10 cellular contexts compared by ENCODE assay signal in the genomic region with DNA sequence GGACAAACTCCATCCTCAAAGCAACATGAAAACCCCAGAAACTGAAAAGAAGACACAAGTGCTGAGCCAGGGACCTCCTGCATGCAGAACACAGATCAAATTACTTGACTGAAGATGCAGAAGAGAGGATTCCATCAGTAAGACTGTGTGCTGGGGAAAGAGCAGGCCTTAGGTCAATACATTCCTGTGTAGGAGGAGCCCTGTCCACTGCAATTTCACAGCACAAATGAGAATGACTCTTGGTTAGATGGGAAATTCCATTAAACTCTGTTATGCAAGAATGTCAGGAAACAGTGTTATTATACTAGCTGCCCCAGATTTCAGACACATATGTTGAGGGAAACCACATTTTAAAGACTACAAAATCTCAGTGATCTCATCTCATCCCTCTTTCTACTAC. TPM values are rescaled to one million over a fixed set of nuclear protein-coding genes. Genes with fewer than 3 reads are reported as not detected.
DNase-seq lines count a peak whose midpoint lies in the region; ATAC-seq and TF ChIP-seq lines count a peak whose summit lies in the region.
"Had no signal": no experiment of that assay in that cellular context is flagged by ENCODE, and none has a peak within 500 bp of the region (broad histone marks: within the 10 kb centered on the region; RNA-seq: fewer than 3 reads in every experiment).

No MANE protein-coding gene starts in this region.

- DNase-seq in NOMO-1 treated with DMSO at 0.1 percent for 48 hours (lab: John Stamatoyannopoulos, UW; ENCODE audit: unreplicated experiment) (peak; percentile 47), NOMO-1 treated with dmso at 0.1 percent for 144 hours (lab: John Stamatoyannopoulos, UW; ENCODE audit: unreplicated experiment) (no peak), dedifferentiated amniotic fluid mesenchymal stem cell (ENCODE audit: extremely low spot score) (peak; percentile 96), right lobe of liver (no peak), aorta (no peak), G401 (ENCODE audit: low spot score) (no peak)
- no peak for DNase-seq in naive thymus-derived CD4-positive, alpha-beta T cell
- DNase-seq: OCI-M1; stimulated activated CD4-positive, alpha-beta T cell treated with anti-CD3 and anti-CD28 coated beads, Interleukin-4, amount 100 ng/mL, for 24 hours had no signal

- CTCF ChIA-PET in naive thymus-derived CD4-positive, alpha-beta T cell (lab: Charles Lee): no interaction called here

- H3K4me3 ChIP-seq in right lobe of liver: no peak overlapping the region
- no peak overlapping the region for H3K4me3 ChIP-seq in aorta (ENCODE audit: low read length in 2 of 2)
- H3K4me3 ChIP-seq in naive thymus-derived CD4-positive, alpha-beta T cell (ENCODE audit: low read length): no peak overlapping the region

- H3K27ac Mint-ChIP-seq in naive thymus-derived CD4-positive, alpha-beta T cell: no peak overlapping the region

- no peaks in the 10 kb centered on the region for H3K27me3 ChIP-seq in right lobe of liver
- no peaks in the 10 kb centered on the region for H3K27me3 ChIP-seq in aorta (ENCODE audit: control insufficient read depth in 1 of 2, insufficient read depth in 2 of 2, low read length in 1 of 2)
- H3K27me3 ChIP-seq in naive thymus-derived CD4-positive, alpha-beta T cell (ENCODE audit: control insufficient read depth in 2 of 2, insufficient read depth in 2 of 2, low read length in 2 of 2): no peaks in the 10 kb centered on the region

- H3K4me1 ChIP-seq in right lobe of liver (no peaks in the 10 kb centered on the region), aorta (ENCODE audit: control insufficient read depth in 1 of 2, insufficient read depth in 2 of 2, low read length in 2 of 2) (peaks cover 0 to 1% of the 10 kb centered on the region in 2 donors)
- H3K4me1 ChIP-seq in naive thymus-derived CD4-positive, alpha-beta T cell (ENCODE audit: control insufficient read depth in 2 of 2, insufficient read depth in 2 of 2, low read length in 2 of 2): no peaks in the 10 kb centered on the region

- H3K36me3 Mint-ChIP-seq in naive thymus-derived CD4-positive, alpha-beta T cell: peaks cover 0 to 4% (median 0%) of the 10 kb centered on the region in 5 donors

- TF ChIP-seq POLR2A in right lobe of liver (IDR thresholded peaks at IDR 0.05): no peak

- H3K9me3 Mint-ChIP-seq in naive thymus-derived CD4-positive, alpha-beta T cell: peaks cover 0 to 24% (median 10%) of the 10 kb centered on the region in 11 donors

- intact Hi-C loops in right lobe of liver (cut with DNase I): no loop called here
- intact Hi-C loops in aorta (cut with DNase I): loop anchor here (5.0 kb wide), 3 partner anchors 37 to 52 kb away; a partner anchor contains a TSS
- intact Hi-C loops in naive thymus-derived CD4-positive, alpha-beta T cell (cut with micrococcal nuclease): no loop called here

- no peak for TF ChIP-seq CTCF in right lobe of liver (IDR thresholded peaks at IDR 0.05)

- H3K4me3 Mint-ChIP-seq in naive thymus-derived CD4-positive, alpha-beta T cell: no peak overlapping the region

- peaks cover 0 to 10% (median 4%) of the 10 kb centered on the region in 5 donors for H3K27me3 Mint-ChIP-seq in naive thymus-derived CD4-positive, alpha-beta T cell

- no peaks in the 10 kb centered on the region for H3K4me1 Mint-ChIP-seq in naive thymus-derived CD4-positive, alpha-beta T cell

- H3K36me3 ChIP-seq in right lobe of liver (no peaks in the 10 kb centered on the region), aorta (ENCODE audit: control insufficient read depth in 1 of 2, insufficient read depth in 2 of 2, low read length in 1 of 2) (peaks cover 0 to 2% of the 10 kb centered on the region in 2 donors)
- no peaks in the 10 kb centered on the region for H3K36me3 ChIP-seq in naive thymus-derived CD4-positive, alpha-beta T cell (ENCODE audit: control insufficient read depth in 2 of 3, insufficient read depth in 3 of 3, low read length in 3 of 3)

- in situ Hi-C loops in G401 (cut with HindIII; ENCODE audit: low sequenced_read_pairs): no loop called here

- H3K9me3 ChIP-seq in right lobe of liver: no peaks in the 10 kb centered on the region
- H3K9me3 ChIP-seq in aorta (ENCODE audit: control insufficient read depth, low read length): no peaks in the 10 kb centered on the region
- peaks cover 0 to 10% (median 0%) of the 10 kb centered on the region in 3 experiments for H3K9me3 ChIP-seq in naive thymus-derived CD4-positive, alpha-beta T cell (ENCODE audit: control insufficient read depth in 2 of 3, low read length in 3 of 3)

- POLR2A ChIA-PET in naive thymus-derived CD4-positive, alpha-beta T cell (lab: Charles Lee): no interaction called here

- H3K27ac ChIP-seq in right lobe of liver (no peak overlapping the region), aorta (ENCODE audit: low read depth in 1 of 2, low read length in 2 of 2) (peak overlapping the region in 1 of 2 donors; percentile 25)
- H3K27ac ChIP-seq in naive thymus-derived CD4-positive, alpha-beta T cell (ENCODE audit: low read depth, low read length): no peak overlapping the region

- ATAC-seq in right lobe of liver (peak; percentile 44 to 91 (median 54)), aorta (ENCODE audit: low FRiP score) (peak; percentile 64), GM18867 (IDR thresholded peaks at IDR 0.05; ENCODE audit: unreplicated experiment) (no peak)
- no peak for ATAC-seq in naive thymus-derived CD4-positive, alpha-beta T cell

RNA-seq across cellular contexts. Expression of a gene that starts 48.2 kb away (rescaled TPM):
- total RNA-seq in right lobe of liver: 10 to 100 TPM; 32.8 to 50.0 (median 45.5) TPM
- 100 to 1,000 TPM; 716 to 833 TPM for total RNA-seq in aorta
- polyA plus RNA-seq in aorta: 100 to 1,000 TPM; 103 to 319 TPM
- under 1 TPM in 4 of 5 experiments, not detected in 1; 0.05 to 0.58 (median 0.29) TPM for total RNA-seq in naive thymus-derived CD4-positive, alpha-beta T cell
- not detected for polyA plus RNA-seq in naive thymus-derived CD4-positive, alpha-beta T cell
- 117 and 179 TPM in 2 replicates for total RNA-seq in G401 (2014; rRNA removed; shearing (Covaris generic))

Comparison
In these comparisons a context has a peak if more than half of its experiments do, and no peak if none do; other contexts are left out.
1. DNase-seq: peak in NOMO-1 treated with DMSO at 0.1 percent for 48 hours (single experiment) and dedifferentiated amniotic fluid mesenchymal stem cell (single experiment); none in NOMO-1 treated with dmso at 0.1 percent for 144 hours (single experiment), right lobe of liver (0 of 3), aorta (0 of 2), naive thymus-derived CD4-positive, alpha-beta T cell (0 of 9) and G401 (single experiment).
2. ATAC-seq: peak in right lobe of liver (4 of 4) and aorta (single experiment); none in naive thymus-derived CD4-positive, alpha-beta T cell (single experiment) and GM18867 (single experiment).
3. RNA of a gene that starts 48.2 kb away (total RNA-seq): 716 to 833 TPM in aorta, 117 to 179 TPM in G401 and 32.8 to 50.0 TPM in right lobe of liver; 0.05 to 0.58 TPM in naive thymus-derived CD4-positive, alpha-beta T cell; every median in the first group is over 10 times any median in the second.
4. intact Hi-C loops: an anchor here in aorta (5.0 kb wide); none called in right lobe of liver and naive thymus-derived CD4-positive, alpha-beta T cell.